21 cellular contexts compared by ENCODE assay signal in the genomic region with DNA sequence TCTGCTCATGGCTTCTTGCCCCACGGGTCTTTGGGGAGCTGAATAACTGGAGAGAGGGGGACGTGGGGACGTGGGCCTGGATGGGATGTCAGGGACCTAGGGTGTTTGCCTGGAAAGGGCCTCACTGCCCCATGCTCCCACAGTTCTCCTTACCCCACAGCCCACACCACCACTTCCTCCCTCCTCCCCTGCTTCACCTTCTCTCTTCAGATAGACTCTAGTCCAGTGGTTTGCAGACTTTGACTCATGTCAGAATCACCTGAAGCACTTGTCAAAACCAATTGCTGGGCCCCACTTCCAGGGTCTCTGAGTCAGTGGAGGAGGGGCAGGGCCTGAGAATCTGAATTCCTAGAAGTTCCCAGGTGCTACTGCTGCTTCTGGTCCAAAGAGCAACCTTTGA.
DNase-seq lines count a peak whose midpoint lies in the region; ATAC-seq and TF ChIP-seq lines count a peak whose summit lies in the region.
"Had no signal": no experiment of that assay in that cellular context is flagged by ENCODE, and none has a peak within 500 bp of the region (broad histone marks: within the 10 kb centered on the region; RNA-seq: fewer than 3 reads in every experiment).

No MANE protein-coding gene starts in this region.

- H3K36me3 ChIP-seq in WERI-Rb-1 = no peaks in the 10 kb centered on the region
- H3K36me3 ChIP-seq in adrenal gland (replicated peaks in 1 of 2) = no peaks in the 10 kb centered on the region
- H3K36me3 ChIP-seq: ovary, SJCRH30, tibial artery had no signal

- no peak for TF ChIP-seq POLR2A in adrenal gland (IDR thresholded peaks at IDR 0.05)

- H3K4me3 Mint-ChIP-seq in activated naive CD8-positive, alpha-beta T cell treated with anti-CD3 and anti-CD28 coated beads, Interleukin-2, amount 10 ng/mL, durations not matched to agents 7 days and 5 days = peak overlapping the region; percentile 70
- H3K4me3 Mint-ChIP-seq in activated naive CD8-positive, alpha-beta T cell treated with anti-CD3 and anti-CD28 coated beads for 36 hours = no peak overlapping the region
- no peak overlapping the region for H3K4me3 Mint-ChIP-seq in Calu3 (ENCODE audit: low read depth, unreplicated experiment)
- H3K4me3 Mint-ChIP-seq: activated B cell treated with CpG ODN at 0.5 μM for 24 hours had no signal

- DNase-seq in activated naive CD8-positive, alpha-beta T cell treated with anti-CD3 and anti-CD28 coated beads, Interleukin-2, amount 10 ng/mL, durations not matched to agents 7 days and 5 days = no peak
- no peak for DNase-seq in activated naive CD8-positive, alpha-beta T cell treated with anti-CD3 and anti-CD28 coated beads for 36 hours
- DNase-seq in WERI-Rb-1 (no peak), kidney tubule cell (ENCODE audit: low spot score) (peak; percentile 41), Calu3 (no peak), amygdala (lab: John Stamatoyannopoulos, UW) (no peak), adrenal gland (no peak)
- DNase-seq: activated B cell treated with CpG ODN at 0.5 μM for 24 hours; activated CD4-positive, alpha-beta T cell treated with anti-CD3 and anti-CD28 coated beads, Interleukin-2, amount 50 U/mL, for 48 hours; activated gamma-delta T cell treated with Interleukin-2 at 50 U/mL for 16 hours; activated T-cell treated with anti-CD3 and anti-CD28 coated beads for 4 hours; anterior cingulate cortex; H7; NCI-H1105 treated with DMSO at 0.1 percent for 48 hours; NCI-H187 treated with DMSO at 0.1 percent for 48 hours; NCI-H2171; NCI-H510A; ovary; RPMI8226; SJCRH30; tibial artery had no signal

- H3K4me3 ChIP-seq in WERI-Rb-1 (ENCODE audit: low read depth, low read length) = no peak overlapping the region
- H3K4me3 ChIP-seq in adrenal gland = no peak overlapping the region
- H3K4me3 ChIP-seq: ovary, SJCRH30, tibial artery had no signal

- H3K36me3 Mint-ChIP-seq in activated naive CD8-positive, alpha-beta T cell treated with anti-CD3 and anti-CD28 coated beads, Interleukin-2, amount 10 ng/mL, durations not matched to agents 7 days and 5 days = no peaks in the 10 kb centered on the region
- H3K36me3 Mint-ChIP-seq in activated naive CD8-positive, alpha-beta T cell treated with anti-CD3 and anti-CD28 coated beads for 36 hours = peaks cover 6% of the 10 kb centered on the region
- no peaks in the 10 kb centered on the region for H3K36me3 Mint-ChIP-seq in Calu3 (ENCODE audit: insufficient read depth, unreplicated experiment)

- peak; percentile 65 for ATAC-seq in activated naive CD8-positive, alpha-beta T cell treated with anti-CD3 and anti-CD28 coated beads, Interleukin-2, amount 10 ng/mL, durations not matched to agents 7 days and 5 days (ENCODE audit: low read depth)

- CTCF ChIA-PET in Calu3 (lab: Charles Lee) = no interaction called here

- H3K4me1 Mint-ChIP-seq in activated naive CD8-positive, alpha-beta T cell treated with anti-CD3 and anti-CD28 coated beads, Interleukin-2, amount 10 ng/mL, durations not matched to agents 7 days and 5 days = peaks cover 28% of the 10 kb centered on the region
- peaks cover 15% of the 10 kb centered on the region for H3K4me1 Mint-ChIP-seq in activated naive CD8-positive, alpha-beta T cell treated with anti-CD3 and anti-CD28 coated beads for 36 hours
- H3K4me1 Mint-ChIP-seq in Calu3 (ENCODE audit: low read depth, unreplicated experiment) = no peaks in the 10 kb centered on the region
- H3K4me1 Mint-ChIP-seq: activated B cell treated with CpG ODN at 0.5 μM for 24 hours had no signal

- POLR2A ChIA-PET in activated naive CD8-positive, alpha-beta T cell treated with anti-CD3 and anti-CD28 coated beads, Interleukin-2, amount 10 ng/mL, durations not matched to agents 7 days and 5 days (lab: Charles Lee) = no interaction called here

- no peaks in the 10 kb centered on the region for H3K4me1 ChIP-seq in adrenal gland (replicated peaks in 1 of 2)
- H3K4me1 ChIP-seq: SJCRH30 had no signal

- H3K27ac ChIP-seq in WERI-Rb-1 (peak overlapping the region; percentile 80), adrenal gland (no peak overlapping the region)
- H3K27ac ChIP-seq: ovary, SJCRH30, tibial artery had no signal

- H3K27me3 Mint-ChIP-seq in activated naive CD8-positive, alpha-beta T cell treated with anti-CD3 and anti-CD28 coated beads, Interleukin-2, amount 10 ng/mL, durations not matched to agents 7 days and 5 days = no peaks in the 10 kb centered on the region
- no peaks in the 10 kb centered on the region for H3K27me3 Mint-ChIP-seq in activated naive CD8-positive, alpha-beta T cell treated with anti-CD3 and anti-CD28 coated beads for 36 hours
- H3K27me3 Mint-ChIP-seq in Calu3 (ENCODE audit: unreplicated experiment) = peaks cover 100% of the 10 kb centered on the region

- no TSS peak for BruUV-seq in Calu3 (replicated peaks; lab: Mats Ljungman, UMichigan)

- H3K9me3 Mint-ChIP-seq in activated naive CD8-positive, alpha-beta T cell treated with anti-CD3 and anti-CD28 coated beads, Interleukin-2, amount 10 ng/mL, durations not matched to agents 7 days and 5 days = no peaks in the 10 kb centered on the region
- H3K9me3 Mint-ChIP-seq in activated naive CD8-positive, alpha-beta T cell treated with anti-CD3 and anti-CD28 coated beads for 36 hours = no peaks in the 10 kb centered on the region
- H3K9me3 Mint-ChIP-seq in Calu3 (ENCODE audit: low read depth, unreplicated experiment) = no peaks in the 10 kb centered on the region
- H3K9me3 Mint-ChIP-seq: activated B cell treated with CpG ODN at 0.5 μM for 24 hours had no signal

- no peak for TF ChIP-seq CTCF in WERI-Rb-1 (IDR thresholded peaks at IDR 0.05; ENCODE audit: low read depth, low read length)
- no peak for TF ChIP-seq CTCF in Calu3 (IDR thresholded peaks at IDR 0.05; ENCODE audit: unreplicated experiment)
- TF ChIP-seq CTCF in adrenal gland (IDR thresholded peaks at IDR 0.05) = no peak

- no peaks in the 10 kb centered on the region for H3K27me3 ChIP-seq in WERI-Rb-1 (ENCODE audit: insufficient read depth, low read depth, severe bottlenecking)
- H3K27me3 ChIP-seq in adrenal gland = no peaks in the 10 kb centered on the region
- H3K27me3 ChIP-seq: ovary had no signal

- 83 to 100% (median 89%) methylated on average over 2 to 3 of the region's 3 CpGs; no CpG with 5 or more reads in 1 of the 4 donors for WGBS in adrenal gland, 4 donors

- H3K9me3 ChIP-seq in WERI-Rb-1 (ENCODE audit: severe bottlenecking) = no peaks in the 10 kb centered on the region
- H3K9me3 ChIP-seq in adrenal gland (replicated peaks in 1 of 3) = no peaks in the 10 kb centered on the region
- H3K9me3 ChIP-seq: ovary, SJCRH30, tibial artery had no signal

- peak overlapping the region; percentile 80 for H3K27ac Mint-ChIP-seq in activated naive CD8-positive, alpha-beta T cell treated with anti-CD3 and anti-CD28 coated beads, Interleukin-2, amount 10 ng/mL, durations not matched to agents 7 days and 5 days
- no peak overlapping the region for H3K27ac Mint-ChIP-seq in activated naive CD8-positive, alpha-beta T cell treated with anti-CD3 and anti-CD28 coated beads for 36 hours
- H3K27ac Mint-ChIP-seq in Calu3 (ENCODE audit: unreplicated experiment) = no peak overlapping the region
- H3K27ac Mint-ChIP-seq: activated B cell treated with CpG ODN at 0.5 μM for 24 hours had no signal

- intact Hi-C loops in Calu3 (cut with micrococcal nuclease; ENCODE audit: unreplicated experiment) (no loop called here), adrenal gland (cut with DNase I) (no loop called here)
